ENCODE assay signal across 8 cellular contexts in the genomic region with DNA sequence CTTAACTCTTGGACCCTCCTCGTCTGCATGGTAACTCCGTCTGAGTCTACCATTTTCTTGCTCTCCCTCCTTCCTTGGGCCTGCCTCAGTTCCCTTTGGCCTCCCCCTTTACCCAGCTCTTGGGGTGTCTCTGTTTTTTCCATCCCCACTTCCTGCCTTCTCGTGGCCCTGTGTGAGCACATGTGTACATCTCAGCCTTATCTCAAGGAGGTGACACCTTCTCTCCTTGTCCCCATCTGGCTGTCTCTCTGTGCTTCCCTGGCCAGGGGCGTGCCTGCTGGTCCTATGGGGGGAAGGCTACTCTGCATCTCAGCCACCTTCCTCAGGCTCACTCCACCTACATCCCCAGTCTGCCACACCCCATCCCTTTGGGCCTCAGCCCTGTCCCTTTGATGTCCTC. TPM values are rescaled to one million over a fixed set of nuclear protein-coding genes. Genes with fewer than 3 reads are reported as not detected.
A peak's percentile ranks its signal among the peaks of the same experiment; 100 is the strongest.
DNase-seq lines count a peak whose midpoint lies in the region; FAIRE-seq and TF ChIP-seq lines count a peak whose summit lies in the region.

No MANE protein-coding gene starts in this region.

- H3F3A ChIP-seq in neural progenitor cell (ENCODE audit: low read depth) = peaks cover 39% of the 10 kb centered on the region

- peak overlapping the region in 10 of 11 experiments; percentile 89 to 99 (median 98); a peak in 20 of 22 replicates for H3K9ac ChIP-seq in BLaER1 treated with 17β-estradiol and CSF1 and Interleukin-3, amounts not matched to agents 10 nM and 100 nM
- peak overlapping the region; percentile 84 for H3K9ac ChIP-seq in NT2/D1 (ENCODE audit: insufficient read length, low read depth)
- no peak overlapping the region for H3K9ac ChIP-seq in neural progenitor cell

- no peak for DNase-seq in NT2/D1 (ENCODE audit: low read depth, low spot score)
- no peak for DNase-seq in breast epithelium (ENCODE audit: low spot score in 2 of 2)
- DNase-seq in neural progenitor cell (ENCODE audit: low spot score) = no peak
- no peak for DNase-seq in T1000 (lab: John Stamatoyannopoulos, UW)
- DNase-seq in BE2C = no peak
- no peak for DNase-seq in NCI-H2081 treated with DMSO at 0.1 percent for 48 hours (lab: John Stamatoyannopoulos, UW)
- no peak for DNase-seq in frontal cortex (ENCODE audit: low spot score in 2 of 2)

- no peak for TF ChIP-seq CTCF in breast epithelium (IDR thresholded peaks at IDR 0.05)
- no peak for TF ChIP-seq CTCF in neural progenitor cell (IDR thresholded peaks at IDR 0.05)
- no peak for TF ChIP-seq CTCF in BE2C (IDR thresholded peaks at IDR 0.05; ENCODE audit: low read depth, low read length)

- peak overlapping the region; percentile 53 to 84 (median 70); a peak in 17 of 20 replicates for H3K4me3 ChIP-seq in BLaER1 treated with 17β-estradiol and CSF1 and Interleukin-3, amounts not matched to agents 10 nM and 100 nM
- H3K4me3 ChIP-seq in NT2/D1 (ENCODE audit: insufficient read length, low read depth) (no peak overlapping the region), breast epithelium (peak overlapping the region; percentile 50 to 76 (median 59)), neural progenitor cell (no peak overlapping the region), BE2C (ENCODE audit: low read depth, low read length) (no peak overlapping the region)

- intact Hi-C loops in breast epithelium (cut with DNase I; ENCODE audit: low total_unique reads) = loop anchor here (10.0 kb wide), 1 partner anchor 58 kb away; no protein-coding TSS in a partner anchor

- H3K9me3 ChIP-seq in BLaER1 treated with 17β-estradiol and CSF1 and Interleukin-3, amounts not matched to agents 10 nM and 100 nM (replicated peaks in 1 of 11) = peaks cover 0 to 14% (median 10%) of the 10 kb centered on the region in 11 experiments; a peak in 17 of 22 replicates
- H3K9me3 ChIP-seq in NT2/D1 (ENCODE audit: insufficient read depth, low read length) (no peaks in the 10 kb centered on the region), breast epithelium (no peaks in the 10 kb centered on the region), neural progenitor cell (ENCODE audit: low read depth) (no peaks in the 10 kb centered on the region), BE2C (no peaks in the 10 kb centered on the region)

- peak overlapping the region; percentile 87 for H3K4me3 Mint-ChIP-seq in neural progenitor cell

- no peaks in the 10 kb centered on the region for H3K36me3 ChIP-seq in BLaER1 treated with 17β-estradiol and CSF1 and Interleukin-3, amounts not matched to agents 10 nM and 100 nM
- peaks cover 7% of the 10 kb centered on the region for H3K36me3 ChIP-seq in NT2/D1 (ENCODE audit: insufficient read depth, insufficient read length, low read length)
- no peaks in the 10 kb centered on the region for H3K36me3 ChIP-seq in breast epithelium
- H3K36me3 ChIP-seq in neural progenitor cell = no peaks in the 10 kb centered on the region
- H3K36me3 ChIP-seq in BE2C = no peaks in the 10 kb centered on the region

- H3K27ac Mint-ChIP-seq in neural progenitor cell = peak overlapping the region; percentile 74

- H3K4me1 ChIP-seq in BLaER1 treated with 17β-estradiol and CSF1 and Interleukin-3, amounts not matched to agents 10 nM and 100 nM = peaks cover 43 to 55% (median 50%) of the 10 kb centered on the region in 10 experiments
- peaks cover 8% of the 10 kb centered on the region for H3K4me1 ChIP-seq in NT2/D1 (ENCODE audit: insufficient read depth, insufficient read length)
- H3K4me1 ChIP-seq in breast epithelium = peaks cover 4% of the 10 kb centered on the region in 2 donors
- H3K4me1 ChIP-seq in neural progenitor cell = no peaks in the 10 kb centered on the region
- no peaks in the 10 kb centered on the region for H3K4me1 ChIP-seq in BE2C

- H3K27ac ChIP-seq in BLaER1 treated with 17β-estradiol and CSF1 and Interleukin-3, amounts not matched to agents 10 nM and 100 nM = peak overlapping the region; percentile 91 to 100 (median 97)
- peak overlapping the region; percentile 79 to 92 for H3K27ac ChIP-seq in breast epithelium
- H3K27ac ChIP-seq in neural progenitor cell = no peak overlapping the region

- peak overlapping the region; percentile 82 to 98 (median 98) for H3K4me2 ChIP-seq in BLaER1 treated with 17β-estradiol and CSF1 and Interleukin-3, amounts not matched to agents 10 nM and 100 nM
- peak overlapping the region; percentile 82 for H3K4me2 ChIP-seq in neural progenitor cell

- peaks cover 15% of the 10 kb centered on the region for H3K4me1 Mint-ChIP-seq in neural progenitor cell

- H2AFZ ChIP-seq in neural progenitor cell (replicated peaks) = no peak overlapping the region

- no peaks in the 10 kb centered on the region for H3K79me2 ChIP-seq in neural progenitor cell (ENCODE audit: low read depth)

- no peak for FAIRE-seq in frontal cortex (lab: Jason Lieb, UNC)

- H3K9me3 Mint-ChIP-seq in neural progenitor cell = no peaks in the 10 kb centered on the region

- no peak for TF ChIP-seq POLR2A in breast epithelium (IDR thresholded peaks at IDR 0.05)

- H3K36me3 Mint-ChIP-seq in neural progenitor cell = no peaks in the 10 kb centered on the region

- peaks cover 8% of the 10 kb centered on the region for H3K27me3 Mint-ChIP-seq in neural progenitor cell (ENCODE audit: insufficient read depth, low read depth)

- H3K27me3 ChIP-seq in BLaER1 treated with 17β-estradiol and CSF1 and Interleukin-3, amounts not matched to agents 10 nM and 100 nM = no peaks in the 10 kb centered on the region
- H3K27me3 ChIP-seq in NT2/D1 (ENCODE audit: insufficient read depth, insufficient read length) (no peaks in the 10 kb centered on the region), breast epithelium (no peaks in the 10 kb centered on the region), neural progenitor cell (peaks cover 13% of the 10 kb centered on the region), BE2C (no peaks in the 10 kb centered on the region)

- H4K20me1 ChIP-seq in BLaER1 treated with 17β-estradiol and CSF1 and Interleukin-3, amounts not matched to agents 10 nM and 100 nM = no peaks in the 10 kb centered on the region
- no peaks in the 10 kb centered on the region for H4K20me1 ChIP-seq in neural progenitor cell (ENCODE audit: low read depth)

RNA-seq across cellular contexts. Expression of a gene that starts 6.6 kb away (rescaled TPM):
- total RNA-seq in breast epithelium (1 to 10 TPM; 2.6 to 4.5 (median 3.4) TPM), neural progenitor cell (ENCODE audit: low replicate concordance) (0.39 and 1.5 TPM in 2 replicates), frontal cortex (0.41 TPM)
- 0.36 TPM for polyA plus RNA-seq in BE2C (2012; ENCODE audit: insufficient read depth, insufficient read length, low read depth)

RNA-seq across cellular contexts. Expression of a gene that starts 9.1 kb away (rescaled TPM):
- total RNA-seq in breast epithelium (10 to 100 TPM; 29.4 to 47.2 (median 36.2) TPM), neural progenitor cell (ENCODE audit: low replicate concordance) (18.3 and 32.1 TPM in 2 replicates), frontal cortex (41.6 TPM)
- polyA plus RNA-seq in BE2C (2012; ENCODE audit: insufficient read depth, insufficient read length, low read depth) = 26.3 TPM

RNA-seq across cellular contexts. Expression of a gene that starts 20.4 kb away (rescaled TPM):
- 10 to 100 TPM in 1 of 3 donors, 1 to 10 TPM in 2; 4.5 to 12.7 (median 9.2) TPM for total RNA-seq in breast epithelium
- 9.2 and 76.7 TPM in 2 replicates for total RNA-seq in neural progenitor cell (ENCODE audit: low replicate concordance)
- 33.4 TPM for polyA plus RNA-seq in BE2C (2012; ENCODE audit: insufficient read depth, insufficient read length, low read depth)
- total RNA-seq in frontal cortex = 66.4 TPM

RNA-seq across cellular contexts. Expression of a gene that starts 45.9 kb away (rescaled TPM):
- total RNA-seq in breast epithelium (10 to 100 TPM; 20.0 to 40.5 (median 25.9) TPM), neural progenitor cell (ENCODE audit: low replicate concordance) (10.2 and 20.1 TPM in 2 replicates), frontal cortex (4.1 TPM)
- polyA plus RNA-seq in BE2C (2012; ENCODE audit: insufficient read depth, insufficient read length, low read depth) = 3.1 TPM

RNA-seq across cellular contexts. Expression of a gene that starts 54.6 kb away (rescaled TPM):
- total RNA-seq in breast epithelium = 1 to 10 TPM; 4.8 to 5.6 (median 5.1) TPM
- 3.2 and 5.8 TPM in 2 replicates for total RNA-seq in neural progenitor cell (ENCODE audit: low replicate concordance)
- polyA plus RNA-seq in BE2C (2012; ENCODE audit: insufficient read depth, insufficient read length, low read depth) = 99.1 TPM
- 1.6 TPM for total RNA-seq in frontal cortex

Comparison
In these comparisons a context has a peak if more than half of its experiments do, and no peak if none do; other contexts are left out.
1. H3K4me3 ChIP-seq: peak in BLaER1 treated with 17β-estradiol and CSF1 and Interleukin-3, amounts not matched to agents 10 nM and 100 nM (10 of 10) and breast epithelium (3 of 3); none in NT2/D1 (single experiment), neural progenitor cell (single experiment) and BE2C (single experiment).